In genomic region chr10:96233959-96234358, GRCh38 we compare ENCODE assay signal across 31 cellular contexts. TPM values are rescaled to one million over a fixed set of nuclear protein-coding genes. Genes with fewer than 3 reads are reported as not detected.
"Had no signal": no experiment of that assay in that cellular context is flagged by ENCODE, and none has a peak within 500 bp of the region (broad histone marks: within the 10 kb centered on the region; RNA-seq: fewer than 3 reads in every experiment).

No MANE protein-coding gene starts in this region.

- H3K4me1 ChIP-seq: left lung, prostate gland, sigmoid colon, uterus had no signal

- H3K27ac ChIP-seq: brain microvascular endothelial cell, left lung, pancreas, prostate gland, sigmoid colon, uterus had no signal

- H3K4me3 ChIP-seq: left lung, pancreas, prostate gland, sigmoid colon, uterus had no signal

- DNase-seq: activated CD4-positive, alpha-beta T cell treated with anti-CD3 and anti-CD28 coated beads for 48 hours; activated CD4-positive, alpha-beta T cell treated with anti-CD3 and anti-CD28 coated beads, Interleukin-2, amount 50 U/mL, for 48 hours; activated CD8-positive, alpha-beta memory T cell treated with anti-CD3 and anti-CD28 coated beads, Interleukin-2, amount 50 U/mL, for 4 hours; activated effector memory CD4-positive, alpha-beta T cell treated with anti-CD3 and anti-CD28 coated beads, Interleukin-2, amount 50 U/mL, for 16 hours; activated naive CD4-positive, alpha-beta T cell treated with anti-CD3 and anti-CD28 coated beads for 36 hours; activated naive CD8-positive, alpha-beta T cell treated with anti-CD3 and anti-CD28 coated beads, Interleukin-2, amount 10 ng/mL, durations not matched to agents 7 days and 5 days; activated T-cell treated with anti-CD3 and anti-CD28 coated beads, Interleukin-2, amount 50 U/mL, for 1 hour; brain microvascular endothelial cell; central memory CD4-positive, alpha-beta T cell; endodermal cell; foreskin fibroblast; kidney glomerular epithelial cell; mammary epithelial cell; naive thymus-derived CD8-positive, alpha-beta T cell; nucleus accumbens; pancreas; retina; sigmoid colon; small intestine; stimulated activated CD4-positive, alpha-beta T cell treated with anti-CD3 and anti-CD28 coated beads, Interleukin-4, amount 100 ng/mL, for 24 hours; stimulated activated naive CD8-positive, alpha-beta T cell treated with anti-CD3 and anti-CD28 coated beads, Interleukin-15, amount 100 ng/mL, for 72 hours; uterus had no signal

- H3K36me3 ChIP-seq: brain microvascular endothelial cell, left lung, pancreas, prostate gland, sigmoid colon, uterus had no signal

- H3K27me3 ChIP-seq: brain microvascular endothelial cell, left lung, pancreas, sigmoid colon, uterus had no signal

- ATAC-seq: activated CD4-positive, CD25-positive, alpha-beta regulatory T cell treated with anti-CD3 and anti-CD28 coated beads, Interleukin-2, amount 50 U/mL, for 24 hours; esophagus mucosa; left lung; naive thymus-derived CD8-positive, alpha-beta T cell; pancreas; stimulated activated effector memory CD8-positive, alpha-beta T cell treated with anti-CD3 and anti-CD28 coated beads, Interleukin-12 subunit alpha, Interleukin-12 subunit beta, amount 100 ng/mL, for 72 hours; stimulated activated naive CD8-positive, alpha-beta T cell treated with anti-CD3 and anti-CD28 coated beads, Interleukin-15, amount 100 ng/mL, for 72 hours had no signal

- H3K9me3 ChIP-seq: left lung, pancreas, prostate gland, sigmoid colon, uterus had no signal

RNA-seq across cellular contexts. Expression of gene BLNK, which starts 37.4 kb away (rescaled TPM):
- total RNA-seq: activated CD8-positive, alpha-beta memory T cell treated with anti-CD3 and anti-CD28 coated beads for 36 hours; activated naive CD4-positive, alpha-beta T cell treated with anti-CD3 and anti-CD28 coated beads for 36 hours; activated T-helper 1 cell treated with anti-CD3 and anti-CD28 coated beads, Interleukin-12 subunit alpha, Interleukin-12 subunit beta, Interleukin-2, Interleukin-4 antibody, amounts not matched to agents 30 ng/mL and 10 ng/mL and 1 ng/mL, durations not matched to agents 14 hours and 24 hours and 36 hours; astrocyte; endodermal cell; neural crest cell had no signal
